ENCODE assay signal across 8 cellular contexts in the genomic region with DNA sequence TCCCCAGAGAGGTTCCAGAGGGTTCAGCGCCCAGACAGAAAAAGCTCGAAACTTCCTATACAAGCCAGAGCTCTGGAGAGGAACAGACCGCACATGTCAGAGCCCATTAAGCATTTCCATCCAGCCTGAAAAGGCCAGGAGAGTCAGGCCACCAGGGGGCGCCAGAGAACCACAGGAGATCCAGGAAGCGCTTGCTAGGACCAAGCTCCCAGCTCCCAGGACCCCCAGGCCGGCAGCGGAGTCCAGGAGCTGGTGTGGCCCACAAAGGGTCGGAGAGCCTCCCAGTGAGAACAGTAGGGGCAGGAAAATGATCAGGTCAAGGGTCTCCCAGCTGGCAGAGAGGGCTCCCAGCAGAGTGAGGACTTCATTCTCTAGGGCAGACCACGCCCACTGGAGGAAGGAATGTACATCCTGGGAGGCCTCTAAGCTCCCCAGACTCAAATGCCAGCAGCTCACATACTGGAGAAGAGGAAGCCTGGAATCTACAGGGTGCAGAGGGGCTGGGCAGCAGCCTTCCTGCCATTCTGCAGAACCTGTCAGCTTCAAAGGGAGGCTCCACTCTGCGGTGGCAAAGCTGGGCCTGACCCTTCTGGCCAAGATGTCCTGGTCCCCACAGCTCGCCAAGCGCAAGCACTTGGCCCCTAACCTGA. TPM values are rescaled to one million over a fixed set of nuclear protein-coding genes. Genes with fewer than 3 reads are reported as not detected.
DNase-seq lines count a peak whose midpoint lies in the region; ATAC-seq, FAIRE-seq and TF ChIP-seq lines count a peak whose summit lies in the region.

No MANE protein-coding gene starts in this region.

- H3K27me3 ChIP-seq in colonic mucosa (no peaks in the 10 kb centered on the region), HepG2 (ENCODE audit: control insufficient read depth in 1 of 2, insufficient read depth in 2 of 2, low read length in 2 of 2) (no peaks in the 10 kb centered on the region)

- TF ChIP-seq RAD21 in HepG2 (CRISPR knock-in tag; IDR thresholded peaks at IDR 0.05), result peak; percentile 93

- ATAC-seq in HG02870 (IDR thresholded peaks at IDR 0.05; ENCODE audit: unreplicated experiment) (peak; percentile 50), HepG2 (peak; percentile 91), GM18873 (IDR thresholded peaks at IDR 0.05; ENCODE audit: low FRiP score, unreplicated experiment) (no peak)

- H3K79me2 ChIP-seq in HepG2 (ENCODE audit: insufficient read depth, low read length), result no peaks in the 10 kb centered on the region

- no peaks in the 10 kb centered on the region for H3K9me3 ChIP-seq in colonic mucosa
- no peaks in the 10 kb centered on the region for H3K9me3 ChIP-seq in HepG2 (ENCODE audit: low read length)

- H3K27ac ChIP-seq in colonic mucosa (no peak overlapping the region), HepG2 (ENCODE audit: extremely low read length, insufficient read depth, low read length) (no peak overlapping the region)

- in situ Hi-C loops in HepG2 (cut with HindIII; ENCODE audit: extremely low pct_ligation_motif_present, low pct_unique_long_range_greater_than_20kb), result loop anchor here (5.0 kb wide), 1 partner anchor 245 kb away; no protein-coding TSS in a partner anchor

- POLR2A ChIA-PET in HepG2 (lab: Yijun Ruan, JAX), result interaction anchor here (0.6 to 2.0 kb wide), 10 partner anchors 9 to 678 kb away, joined by 3 to 29 read pairs (median 4); partner anchors contain the start of genes CCDC134, CENPM, DESI1 and SNU13

- peak overlapping the region; percentile 82 for H3K4me2 ChIP-seq in HepG2 (ENCODE audit: low read depth, low read length)

- H4K20me1 ChIP-seq in HepG2 (ENCODE audit: insufficient read depth, low read length), result no peaks in the 10 kb centered on the region

- H3K9ac ChIP-seq in colonic mucosa (ENCODE audit: low read depth in 2 of 2, low read length in 2 of 2) (peak overlapping the region in 1 of 2 donors; percentile 60), HepG2 (ENCODE audit: insufficient read depth, low read depth, low read length) (peak overlapping the region; percentile 47)

- peak; percentile 55 for FAIRE-seq in HepG2 (lab: Jason Lieb, UNC)

- peak overlapping the region; percentile 70 for H2AFZ ChIP-seq in HepG2 (ENCODE audit: low read length)

- WGBS in HepG2 (ENCODE audit: low lambda C conversion rate), result 0% methylated on average over 2 of the region's 12 CpGs

- peak overlapping the region; percentile 26 for H3K4me3 ChIP-seq in colonic mucosa
- H3K4me3 ChIP-seq in HepG2 (replicated peaks in 1 of 3; ENCODE audit: insufficient read depth in 1 of 3, low read depth in 2 of 3, low read length in 3 of 3), result peak overlapping the region; percentile 45 to 66 (median 53); a peak in 4 of 6 replicates

- TF ChIP-seq POLR2A in HepG2 (IDR thresholded peaks at IDR 0.05; ENCODE audit: insufficient read depth in 1 of 2, low read depth in 2 of 2, low read length in 2 of 2), result 0 out of 4 replicates have a peak, but pooled peaks of 1 of the 2 experiments have one; percentile 21

- H3K36me3 ChIP-seq in colonic mucosa (no peaks in the 10 kb centered on the region), HepG2 (replicated peaks in 1 of 2; ENCODE audit: control insufficient read depth in 1 of 2, insufficient read depth in 2 of 2, low read length in 2 of 2) (no peaks in the 10 kb centered on the region; a peak in 1 of 5 replicates)

- TF ChIP-seq EP300 in HepG2 (IDR thresholded peaks at IDR 0.05; ENCODE audit: low read depth in 2 of 2, low read length in 2 of 2) (no peak), HepG2 (CRISPR knock-in tag; IDR thresholded peaks at IDR 0.05; ENCODE audit: borderline replicate concordance) (no peak)

- H3K4me1 ChIP-seq in colonic mucosa (peaks cover 7% of the 10 kb centered on the region), HepG2 (ENCODE audit: insufficient read depth, low read length) (peaks cover 16% of the 10 kb centered on the region)

- BruUV-seq in HepG2 (replicated peaks; lab: Mats Ljungman, UMichigan), result no TSS peak

- TF ChIP-seq CTCF in colonic mucosa (IDR thresholded peaks at IDR 0.05) (peak; percentile 99), HepG2 (CRISPR knock-in tag; IDR thresholded peaks at IDR 0.05) (peak; percentile 96)

- intact Hi-C loops in colonic mucosa (cut with DNase I) (loop anchor here (5.0 kb wide), 1 partner anchor 245 kb away; no protein-coding TSS in a partner anchor), HepG2 (cut with micrococcal nuclease; ENCODE audit: unreplicated experiment) (loop anchor here (1.0 to 10.0 kb wide), 4 partner anchors 160 to 418 kb away; no protein-coding TSS in a partner anchor)

- peak; percentile 92 for DNase-seq in CD1c-positive myeloid dendritic cell (ENCODE audit: extremely low spot score)
- peak; percentile 35 for DNase-seq in NCI-H524 treated with DMSO at 0.1 percent for 48 hours (lab: John Stamatoyannopoulos, UW)
- peak; percentile 96 for DNase-seq in activated CD4-positive, alpha-beta T cell treated with anti-CD3 and anti-CD28 coated beads for 48 hours
- peak; percentile 97 for DNase-seq in colonic mucosa
- DNase-seq in HepG2 (ENCODE audit: low spot score), result peak; percentile 81
- DNase-seq in stimulated activated CD4-positive, alpha-beta T cell treated with anti-CD3 and anti-CD28 coated beads, Interleukin-2, amount 100 ng/mL, for 24 hours, result peak; percentile 99

- CTCF ChIA-PET in HepG2 (lab: Yijun Ruan, JAX; ENCODE audit: low intra/inter-chr PET ratio, low total read pairs), result interaction anchor here (0.9 to 1.8 kb wide), 3 partner anchors 49 to 260 kb away, joined by 3 to 22 read pairs (median 4); no protein-coding TSS in a partner anchor

TF ChIP-seq in HepG2, 621 proteins besides CTCF, POLR2A, EP300 and RAD21 (continues in another document):
- no peak for TF ChIP-seq NBN (conservative IDR thresholded peaks at IDR 0.05)

RNA-seq across cellular contexts. Expression of gene MEI1, which starts 2.1 kb away (rescaled TPM):
- 1 to 10 TPM; 1.8 to 1.9 TPM for total RNA-seq in colonic mucosa
- total RNA-seq in HepG2 (2016; rRNA removed; fragmentation: Illumina TruSeq; extraction: Trizol), result 0.53 and 0.75 TPM in 2 replicates
- total RNA-seq in HepG2 (2016; cell fraction: cytosol; rRNA removed; fragmentation: Illumina TruSeq; extraction: Trizol; ENCODE audit: low read depth), result 0.44 and 0.61 TPM in 2 replicates
- 0.89 and 1.8 TPM in 2 replicates for total RNA-seq in HepG2 (2016; cell fraction: insoluble cytoplasmic fraction; rRNA removed; fragmentation: Illumina TruSeq; extraction: Trizol)
- total RNA-seq in HepG2 (2016; cell fraction: membrane; rRNA removed; fragmentation: Illumina TruSeq; extraction: Trizol), result 0.37 and 1.00 TPM in 2 replicates
- total RNA-seq in HepG2 (2016; cell fraction: nucleus; rRNA removed; fragmentation: Illumina TruSeq; extraction: Trizol), result 1.1 and 1.6 TPM in 2 replicates
- polyA plus RNA-seq in HepG2 (2011; rRNA removed), result 1.9 and 2.7 TPM in 2 replicates
- 2.4 and 3.3 TPM in 2 replicates for polyA plus RNA-seq in HepG2 (2011; cell fraction: cytosol; rRNA removed)
- polyA plus RNA-seq in HepG2 (2011; cell fraction: nucleus; rRNA removed), result 2.4 and 4.4 TPM in 2 replicates
- polyA plus RNA-seq in HepG2 (2012), result 0.65 and 2.0 TPM in 2 replicates
- 0.29 and 0.57 TPM in 2 replicates for polyA plus RNA-seq in HepG2 (2016; cell fraction: cytosol; fragmentation: Illumina TruSeq; extraction: Trizol; ENCODE audit: low read depth)
- 0.39 and 0.81 TPM in 2 replicates for polyA plus RNA-seq in HepG2 (2016; cell fraction: insoluble cytoplasmic fraction; fragmentation: Illumina TruSeq; extraction: Trizol; ENCODE audit: low read depth)
- 0.72 and 0.74 TPM in 2 replicates for polyA plus RNA-seq in HepG2 (2016; cell fraction: membrane; fragmentation: Illumina TruSeq; extraction: Trizol; ENCODE audit: low read depth)
- 1.9 TPM in 1 of 2 replicates, not detected in the other for polyA plus RNA-seq in HepG2 (2016; cell fraction: nucleus; fragmentation: Illumina TruSeq; extraction: Trizol; ENCODE audit: insufficient read depth, low read depth)
- 0.21 and 1.5 TPM in 2 replicates for polyA minus RNA-seq in HepG2 (2011; rRNA and poly(A)+ RNA removed; ENCODE audit: low replicate concordance)
- not detected in 2 replicates for polyA minus RNA-seq in HepG2 (2011; cell fraction: cytosol; rRNA and poly(A)+ RNA removed)
- polyA minus RNA-seq in HepG2 (2011; cell fraction: nucleus; rRNA and poly(A)+ RNA removed), result 1.3 and 2.4 TPM in 2 replicates

RNA-seq across cellular contexts. Expression of gene SNU13, which starts 8.6 kb away (rescaled TPM):
- total RNA-seq in colonic mucosa (100 to 1,000 TPM in 1 of 2 donors, 10 to 100 TPM in 1; 95.7 to 169 TPM), HepG2 (2016; rRNA removed; fragmentation: Illumina TruSeq; extraction: Trizol) (203 and 276 TPM in 2 replicates)
- 81.0 and 91.5 TPM in 2 replicates for total RNA-seq in HepG2 (2016; cell fraction: cytosol; rRNA removed; fragmentation: Illumina TruSeq; extraction: Trizol; ENCODE audit: low read depth)
- total RNA-seq in HepG2 (2016; cell fraction: insoluble cytoplasmic fraction; rRNA removed; fragmentation: Illumina TruSeq; extraction: Trizol), result 199 and 275 TPM in 2 replicates
- 122 and 129 TPM in 2 replicates for total RNA-seq in HepG2 (2016; cell fraction: membrane; rRNA removed; fragmentation: Illumina TruSeq; extraction: Trizol)
- total RNA-seq in HepG2 (2016; cell fraction: nucleus; rRNA removed; fragmentation: Illumina TruSeq; extraction: Trizol), result 62.6 and 67.0 TPM in 2 replicates
- polyA plus RNA-seq in HepG2 (2011; rRNA removed), result 287 and 294 TPM in 2 replicates
- 300 and 301 TPM in 2 replicates for polyA plus RNA-seq in HepG2 (2011; cell fraction: cytosol; rRNA removed)
- 84.3 and 96.7 TPM in 2 replicates for polyA plus RNA-seq in HepG2 (2011; cell fraction: nucleus; rRNA removed)
- polyA plus RNA-seq in HepG2 (2012), result 185 and 224 TPM in 2 replicates
- polyA plus RNA-seq in HepG2 (2016; cell fraction: cytosol; fragmentation: Illumina TruSeq; extraction: Trizol; ENCODE audit: low read depth), result 108 and 124 TPM in 2 replicates
- 406 and 429 TPM in 2 replicates for polyA plus RNA-seq in HepG2 (2016; cell fraction: insoluble cytoplasmic fraction; fragmentation: Illumina TruSeq; extraction: Trizol; ENCODE audit: low read depth)
- polyA plus RNA-seq in HepG2 (2016; cell fraction: membrane; fragmentation: Illumina TruSeq; extraction: Trizol; ENCODE audit: low read depth), result 153 and 154 TPM in 2 replicates
- 168 and 172 TPM in 2 replicates for polyA plus RNA-seq in HepG2 (2016; cell fraction: nucleus; fragmentation: Illumina TruSeq; extraction: Trizol; ENCODE audit: insufficient read depth, low read depth)
- polyA minus RNA-seq in HepG2 (2011; rRNA and poly(A)+ RNA removed; ENCODE audit: low replicate concordance), result 181 and 279 TPM in 2 replicates
- polyA minus RNA-seq in HepG2 (2011; cell fraction: cytosol; rRNA and poly(A)+ RNA removed), result 72.6 and 78.5 TPM in 2 replicates
- polyA minus RNA-seq in HepG2 (2011; cell fraction: nucleus; rRNA and poly(A)+ RNA removed), result 35.0 and 35.4 TPM in 2 replicates

Comparison
In these comparisons a context has a peak if more than half of its experiments do, and no peak if none do; other contexts are left out.
1. DNase-seq: peak in every context shown above with its lines; median percentile 99 in stimulated activated CD4-positive, alpha-beta T cell treated with anti-CD3 and anti-CD28 coated beads, Interleukin-2, amount 100 ng/mL, for 24 hours; 97 in colonic mucosa; 96 in activated CD4-positive, alpha-beta T cell treated with anti-CD3 and anti-CD28 coated beads for 48 hours; 92 in CD1c-positive myeloid dendritic cell; 81 in HepG2; 35 in NCI-H524 treated with DMSO at 0.1 percent for 48 hours.